In the genomic region with DNA sequence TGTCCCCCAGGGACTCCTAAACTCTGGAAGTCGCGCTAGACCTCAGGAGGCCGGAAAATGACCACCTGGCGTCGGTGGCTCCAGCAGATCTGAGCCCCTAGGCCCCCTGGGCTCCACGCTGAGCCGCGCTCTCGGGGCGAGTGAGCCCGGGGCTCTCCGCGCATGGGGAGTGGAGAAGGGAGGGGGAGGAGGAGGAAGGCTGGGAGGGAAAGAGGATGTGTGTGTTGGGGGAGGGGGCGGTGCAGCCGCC, we compare ENCODE assay signal across 8 cellular contexts. TPM values are rescaled to one million over a fixed set of nuclear protein-coding genes. Genes with fewer than 3 reads are reported as not detected.
DNase-seq lines count a peak whose midpoint lies in the region; ATAC-seq and TF ChIP-seq lines count a peak whose summit lies in the region.

No MANE protein-coding gene starts in this region.

- ATAC-seq in HG03097 (IDR thresholded peaks at IDR 0.05; ENCODE audit: low FRiP score, unreplicated experiment), result peak; percentile 4
- no peak for ATAC-seq in activated naive CD8-positive, alpha-beta T cell treated with anti-CD3 and anti-CD28 coated beads, Interleukin-2, amount 50 U/mL, for 24 hours
- ATAC-seq in naive B cell (ENCODE audit: low read depth in 2 of 2), result no peak
- ATAC-seq in GM18858 (IDR thresholded peaks at IDR 0.05; ENCODE audit: unreplicated experiment), result no peak

- H3F3A ChIP-seq in DOHH2 (ENCODE audit: control insufficient read depth, insufficient read depth), result peaks cover 5% of the 10 kb centered on the region; the same call in 1 of the 2 replicates

- H3K4me1 ChIP-seq in DOHH2 (ENCODE audit: control insufficient read depth, low read length), result peaks cover 37% of the 10 kb centered on the region

- peak overlapping the region; percentile 85 for H3K4me3 ChIP-seq in DOHH2 (ENCODE audit: low read length)

- peak overlapping the region; percentile 88 for H3K4me2 ChIP-seq in DOHH2 (ENCODE audit: low read length)

- peaks cover 6% of the 10 kb centered on the region for H3K36me3 Mint-ChIP-seq in activated naive CD8-positive, alpha-beta T cell treated with anti-CD3 and anti-CD28 coated beads, Interleukin-2, amount 50 U/mL, for 24 hours (ENCODE audit: low read depth)
- peaks cover 7 to 14% of the 10 kb centered on the region in 2 donors for H3K36me3 Mint-ChIP-seq in naive B cell

- H3K27ac Mint-ChIP-seq in activated naive CD8-positive, alpha-beta T cell treated with anti-CD3 and anti-CD28 coated beads, Interleukin-2, amount 50 U/mL, for 24 hours, result no peak overlapping the region
- peak overlapping the region in 4 of 6 donors; percentile 49 to 95 (median 92) for H3K27ac Mint-ChIP-seq in naive B cell

- H3K4me3 Mint-ChIP-seq in activated naive CD8-positive, alpha-beta T cell treated with anti-CD3 and anti-CD28 coated beads, Interleukin-2, amount 50 U/mL, for 24 hours, result peak overlapping the region; percentile 78
- peak overlapping the region; percentile 73 to 88 (median 85) for H3K4me3 Mint-ChIP-seq in naive B cell

- no peaks in the 10 kb centered on the region for H3K9me3 ChIP-seq in DOHH2 (ENCODE audit: control insufficient read depth, insufficient read depth, low read length)

- DNase-seq in activated naive CD8-positive, alpha-beta T cell treated with anti-CD3 and anti-CD28 coated beads, Interleukin-2, amount 50 U/mL, for 24 hours, result no peak
- DNase-seq in naive B cell, result no peak
- no peak for DNase-seq in kidney glomerular epithelial cell (lab: John Stamatoyannopoulos, UW)
- DNase-seq in islet precursor cell, result no peak
- DNase-seq in kidney tubule cell (ENCODE audit: low spot score), result no peak

- peaks cover 73% of the 10 kb centered on the region for H3K27me3 ChIP-seq in DOHH2 (ENCODE audit: control insufficient read depth, low read length)

- peaks cover 43% of the 10 kb centered on the region for H3K4me1 Mint-ChIP-seq in activated naive CD8-positive, alpha-beta T cell treated with anti-CD3 and anti-CD28 coated beads, Interleukin-2, amount 50 U/mL, for 24 hours
- peaks cover 19 to 47% (median 33%) of the 10 kb centered on the region in 3 donors for H3K4me1 Mint-ChIP-seq in naive B cell

- H3K9me2 ChIP-seq in DOHH2 (replicated peaks; ENCODE audit: control insufficient read depth, low read length), result no peaks in the 10 kb centered on the region

- TF ChIP-seq CTCF in DOHH2 (IDR thresholded peaks at IDR 0.05; ENCODE audit: low read depth, low read length, poor library complexity, severe bottlenecking), result no peak

- peaks cover 4% of the 10 kb centered on the region for H3K9me3 Mint-ChIP-seq in activated naive CD8-positive, alpha-beta T cell treated with anti-CD3 and anti-CD28 coated beads, Interleukin-2, amount 50 U/mL, for 24 hours
- H3K9me3 Mint-ChIP-seq in naive B cell, result peaks cover 0 to 52% (median 40%) of the 10 kb centered on the region in 7 donors

- no peak overlapping the region for H3K27ac ChIP-seq in DOHH2 (ENCODE audit: low read depth, low read length)

- H4K20me1 ChIP-seq in DOHH2 (ENCODE audit: control insufficient read depth, insufficient read depth, low read depth, low read length), result no peaks in the 10 kb centered on the region; the same call in 1 of the 2 replicates

- H3K79me2 ChIP-seq in DOHH2 (ENCODE audit: control insufficient read depth, low read length), result no peaks in the 10 kb centered on the region

- no peaks in the 10 kb centered on the region for H3K36me3 ChIP-seq in DOHH2 (ENCODE audit: control insufficient read depth, low read length)

- H3K27me3 Mint-ChIP-seq in activated naive CD8-positive, alpha-beta T cell treated with anti-CD3 and anti-CD28 coated beads, Interleukin-2, amount 50 U/mL, for 24 hours, result peaks cover 96% of the 10 kb centered on the region
- H3K27me3 Mint-ChIP-seq in naive B cell, result peaks cover 77 to 93% (median 84%) of the 10 kb centered on the region in 3 donors

RNA-seq across cellular contexts. Expression of a gene that starts 0.9 kb away (rescaled TPM):
- not detected for polyA plus RNA-seq in naive B cell (ENCODE audit: low read depth in 6 of 6)

RNA-seq across cellular contexts. Expression of a gene that starts 18.3 kb away (rescaled TPM):
- polyA plus RNA-seq in naive B cell (ENCODE audit: low read depth in 6 of 6), result not detected
